In the genomic region with DNA sequence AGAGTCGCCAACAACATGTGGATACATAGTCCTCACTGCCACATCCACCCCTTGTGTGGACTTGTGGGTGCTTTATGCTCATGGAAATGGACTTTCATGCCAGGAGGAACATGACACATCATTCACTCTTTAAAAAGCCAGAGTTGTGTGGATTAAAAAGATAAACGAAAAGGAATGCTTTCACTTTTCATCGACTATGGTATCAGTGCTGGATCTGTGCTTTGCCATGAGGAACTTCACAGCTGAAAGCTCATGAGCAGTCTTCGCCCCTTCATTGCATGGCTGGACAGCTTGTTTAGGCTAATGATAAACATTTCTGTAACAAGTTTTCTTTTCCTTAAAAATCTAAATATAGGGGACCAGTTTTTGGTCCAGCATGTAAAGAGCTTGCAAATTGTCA, we compare ENCODE assay signal across 20 cellular contexts.
"Had no signal": no experiment of that assay in that cellular context is flagged by ENCODE, and none has a peak within 500 bp of the region (broad histone marks: within the 10 kb centered on the region; RNA-seq: fewer than 3 reads in every experiment).

No MANE protein-coding gene starts in this region.

- H3K27ac Mint-ChIP-seq: effector memory CD8-positive, alpha-beta T cell; memory B cell; naive thymus-derived CD4-positive, alpha-beta T cell had no signal

- H3K9me3 Mint-ChIP-seq: memory B cell; naive thymus-derived CD4-positive, alpha-beta T cell had no signal

- DNase-seq: effector memory CD8-positive, alpha-beta T cell; esophagus squamous epithelium; heart left ventricle; left ventricle myocardium inferior; lower lobe of right lung; midbrain; naive thymus-derived CD4-positive, alpha-beta T cell; psoas muscle; stimulated activated CD4-positive, alpha-beta T cell treated with anti-CD3 and anti-CD28 coated beads, Interleukin-12 subunit alpha, Interleukin-12 subunit beta, amount 100 ng/mL, for 4 hours; stimulated activated naive CD4-positive, alpha-beta T cell; stomach; substantia nigra; transverse colon had no signal

- H3K4me3 Mint-ChIP-seq: effector memory CD8-positive, alpha-beta T cell; memory B cell; naive thymus-derived CD4-positive, alpha-beta T cell had no signal

- H3K36me3 ChIP-seq: neutrophil had no signal

- ATAC-seq: effector memory CD8-positive, alpha-beta T cell; heart left ventricle; lower lobe of right lung; naive thymus-derived CD4-positive, alpha-beta T cell; psoas muscle; sciatic nerve had no signal

- H3K9me3 ChIP-seq: esophagus squamous epithelium, heart left ventricle, left ventricle myocardium inferior, lower lobe of right lung, neutrophil, psoas muscle, stomach, thoracic aorta, transverse colon had no signal

- H3K27me3 ChIP-seq: esophagus squamous epithelium, heart left ventricle, neutrophil, stomach, transverse colon had no signal

- H3K36me3 Mint-ChIP-seq: memory B cell; naive thymus-derived CD4-positive, alpha-beta T cell had no signal

- H3K4me3 ChIP-seq: esophagus squamous epithelium, heart left ventricle, left ventricle myocardium inferior, lower lobe of right lung, psoas muscle, skin epidermis, stomach, thoracic aorta, transverse colon had no signal

- H3K4me1 ChIP-seq: esophagus squamous epithelium, heart left ventricle, left ventricle myocardium inferior, lower lobe of right lung, psoas muscle, transverse colon had no signal

- H3K27ac ChIP-seq: esophagus squamous epithelium, heart left ventricle, left ventricle myocardium inferior, lower lobe of right lung, neutrophil, psoas muscle, skin epidermis, stomach, thoracic aorta, transverse colon had no signal

- FAIRE-seq: frontal cortex, keratinocyte had no signal

- H3K4me1 Mint-ChIP-seq: memory B cell; naive thymus-derived CD4-positive, alpha-beta T cell had no signal

- H3K27me3 Mint-ChIP-seq: memory B cell had no signal
